ENCODE assay signal across 1 cellular context in the genomic region with DNA sequence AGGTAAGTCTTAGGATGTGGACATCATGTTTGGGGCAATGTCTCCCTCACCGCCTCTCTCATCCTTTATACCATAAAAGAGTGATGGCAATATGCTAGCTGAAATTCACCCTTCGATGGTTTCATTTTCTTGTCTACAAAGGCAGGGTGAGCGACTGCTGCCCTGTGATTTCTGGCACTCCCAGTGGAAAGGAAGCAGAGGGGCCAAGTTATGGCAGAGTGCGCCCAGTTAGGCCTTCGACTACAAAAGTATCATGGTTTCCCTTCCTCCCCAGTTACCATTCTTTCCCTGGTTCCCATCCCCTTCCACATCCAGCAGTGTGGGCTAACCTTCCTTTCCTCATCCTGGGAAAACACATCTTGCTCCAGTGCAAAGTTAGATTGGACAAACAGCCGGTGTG.
TF ChIP-seq lines count a peak whose summit lies in the region.

No MANE protein-coding gene starts in this region.

TF ChIP-seq in IMR-90, 13 proteins besides CTCF, POLR2A, EP300 and RAD21 (continued from another document):
- no peak for TF ChIP-seq USF2 (IDR thresholded peaks at IDR 0.05; ENCODE audit: low read depth, low read length)
- no peak for TF ChIP-seq MAFK (IDR thresholded peaks at IDR 0.05; ENCODE audit: low read depth, low read length)
- no peak for TF ChIP-seq SMC3 (IDR thresholded peaks at IDR 0.05; ENCODE audit: low read depth, low read length)
- no peak for TF ChIP-seq FOS (IDR thresholded peaks at IDR 0.05; ENCODE audit: low read depth, low read length)
- no peak for TF ChIP-seq NFE2L2 (IDR thresholded peaks at IDR 0.05; ENCODE audit: low read depth, low read length)
- TF ChIP-seq RCOR1 (IDR thresholded peaks at IDR 0.05; ENCODE audit: insufficient replicate concordance, low read length), result no peak
- TF ChIP-seq ELK1 (IDR thresholded peaks at IDR 0.05; ENCODE audit: borderline replicate concordance, low read depth, low read length), result no peak
- TF ChIP-seq MXI1 (IDR thresholded peaks at IDR 0.05; ENCODE audit: borderline replicate concordance, low read depth, low read length), result no peak
- no peak for TF ChIP-seq BHLHE40 (IDR thresholded peaks at IDR 0.05; ENCODE audit: low read depth, low read length)
